30 cellular contexts compared by ENCODE assay signal in genomic region chr14:99976681-99977080, GRCh38.
"Had no signal": no experiment of that assay in that cellular context is flagged by ENCODE, and none has a peak within 500 bp of the region (broad histone marks: within the 10 kb centered on the region; RNA-seq: fewer than 3 reads in every experiment).

No MANE protein-coding gene starts in this region.

- H3K27me3 ChIP-seq: brain microvascular endothelial cell, esophagus squamous epithelium, gastroesophageal sphincter had no signal

- H3K36me3 ChIP-seq: brain microvascular endothelial cell, esophagus squamous epithelium, gastroesophageal sphincter had no signal

- H3K9me3 Mint-ChIP-seq: activated B cell treated with CpG ODN at 0.5 μM for 24 hours; activated CD8-positive, alpha-beta T cell treated with anti-CD3 and anti-CD28 coated beads for 36 hours; activated T-cell treated with anti-CD3 and anti-CD28 coated beads, Interleukin-2, amount 50 U/mL, for 4 hours; activated T-helper 17 cell treated with anti-CD3 and anti-CD28 coated beads, Interleukin-2, amount 50 U/mL, for 72 hours; effector memory CD8-positive, alpha-beta T cell; T-helper 2 cell treated with Interferon-gamma antibody and Interleukin-4, amounts not matched to agents 5 μg/mL and 100 μg/mL, for 36 hours had no signal

- DNase-seq: activated B cell treated with CpG ODN at 0.5 μM for 24 hours; activated CD4-positive, alpha-beta T cell treated with anti-CD3 and anti-CD28 coated beads for 48 hours; activated CD4-positive, alpha-beta T cell treated with anti-CD3 and anti-CD28 coated beads, Interleukin-2, amount 50 U/mL, for 1 hour; activated CD4-positive, alpha-beta T cell treated with anti-CD3 and anti-CD28 coated beads, Interleukin-2, amount 50 U/mL, for 48 hours; activated CD8-positive, alpha-beta memory T cell treated with anti-CD3 and anti-CD28 coated beads for 24 hours; activated CD8-positive, alpha-beta T cell treated with anti-CD3 and anti-CD28 coated beads for 36 hours; activated effector memory CD4-positive, alpha-beta T cell treated with Interleukin-2 at 50 U/mL for 16 hours; activated gamma-delta T cell treated with Interleukin-2 at 50 U/mL for 16 hours; activated naive CD4-positive, alpha-beta T cell treated with anti-CD3 and anti-CD28 coated beads, Interleukin-2, amount 50 U/mL, for 16 hours; activated naive CD4-positive, alpha-beta T cell treated with Interleukin-2 at 50 U/mL for 16 hours; activated T-cell treated with anti-CD3 and anti-CD28 coated beads, Interleukin-2, amount 50 U/mL, for 4 hours; amniotic stem cell; anterior cingulate cortex; brain microvascular endothelial cell; cortex of kidney; dermis blood vessel endothelial cell; effector CD4-positive, alpha-beta T cell; effector memory CD8-positive, alpha-beta T cell; esophagus squamous epithelium; foreskin melanocyte; T-helper 1 cell; T-helper 17 cell; T1000; WERI-Rb-1 had no signal

- ATAC-seq: activated CD4-positive, CD25-positive, alpha-beta regulatory T cell treated with anti-CD3 and anti-CD28 coated beads, Interleukin-2, amount 50 U/mL, for 24 hours; activated CD8-positive, alpha-beta T cell treated with anti-CD3 and anti-CD28 coated beads for 36 hours; activated T-cell treated with anti-CD3 and anti-CD28 coated beads, Interleukin-2, amount 50 U/mL, for 4 hours; activated T-helper 17 cell treated with anti-CD3 and anti-CD28 coated beads, Interleukin-2, amount 50 U/mL, for 72 hours; effector memory CD8-positive, alpha-beta T cell; gastroesophageal sphincter; T-helper 17 cell had no signal

- H3K36me3 Mint-ChIP-seq: activated naive CD8-positive, alpha-beta T cell had no signal

- H3K4me3 Mint-ChIP-seq: activated B cell treated with CpG ODN at 0.5 μM for 24 hours; activated CD8-positive, alpha-beta T cell treated with anti-CD3 and anti-CD28 coated beads for 36 hours; activated naive CD8-positive, alpha-beta T cell; activated T-cell treated with anti-CD3 and anti-CD28 coated beads, Interleukin-2, amount 50 U/mL, for 4 hours; activated T-helper 17 cell treated with anti-CD3 and anti-CD28 coated beads, Interleukin-2, amount 50 U/mL, for 72 hours; effector memory CD8-positive, alpha-beta T cell; T-helper 17 cell; T-helper 2 cell treated with Interferon-gamma antibody and Interleukin-4, amounts not matched to agents 5 μg/mL and 100 μg/mL, for 36 hours had no signal

- H3K27ac Mint-ChIP-seq: activated B cell treated with CpG ODN at 0.5 μM for 24 hours; activated CD8-positive, alpha-beta T cell treated with anti-CD3 and anti-CD28 coated beads for 36 hours; activated naive CD8-positive, alpha-beta T cell; activated T-helper 17 cell treated with anti-CD3 and anti-CD28 coated beads, Interleukin-2, amount 50 U/mL, for 72 hours; effector memory CD8-positive, alpha-beta T cell; T-helper 17 cell; T-helper 2 cell treated with Interferon-gamma antibody and Interleukin-4, amounts not matched to agents 5 μg/mL and 100 μg/mL, for 36 hours had no signal

- H3K27ac ChIP-seq: brain microvascular endothelial cell, epithelial cell of prostate, esophagus squamous epithelium, gastroesophageal sphincter, WERI-Rb-1 had no signal

- H3K27me3 Mint-ChIP-seq: activated CD8-positive, alpha-beta T cell treated with anti-CD3 and anti-CD28 coated beads for 36 hours; activated naive CD8-positive, alpha-beta T cell; activated T-helper 17 cell treated with anti-CD3 and anti-CD28 coated beads, Interleukin-2, amount 50 U/mL, for 72 hours; effector memory CD8-positive, alpha-beta T cell; T-helper 17 cell had no signal

- H3K4me3 ChIP-seq: esophagus squamous epithelium, gastroesophageal sphincter had no signal
